ENCODE assay signal across 8 cellular contexts in genomic region chr14:93007225-93007997, GRCh38.
A peak's percentile ranks its signal among the peaks of the same experiment; 100 is the strongest.
DNase-seq lines count a peak whose midpoint lies in the region; ATAC-seq and TF ChIP-seq lines count a peak whose summit lies in the region.

No MANE protein-coding gene starts in this region.

- peaks cover 18 to 45% of the 10 kb centered on the region in 2 donors for H3K4me1 ChIP-seq in lung (ENCODE audit: control insufficient read depth in 2 of 2, insufficient read depth in 2 of 2, low read length in 2 of 2)

- H3K4me3 ChIP-seq in lung, result no peak overlapping the region

- no peaks in the 10 kb centered on the region for H3K36me3 Mint-ChIP-seq in brain
- H3K36me3 Mint-ChIP-seq in activated T-cell treated with anti-CD3 and anti-CD28 coated beads, Interleukin-2, amount 50 U/mL, for 4 hours (ENCODE audit: insufficient read depth), result peaks cover 2% of the 10 kb centered on the region
- H3K36me3 Mint-ChIP-seq in progenitor cell of endocrine pancreas (ENCODE audit: insufficient read depth), result no peaks in the 10 kb centered on the region
- H3K36me3 Mint-ChIP-seq in activated CD8-positive, alpha-beta T cell treated with anti-CD3 and anti-CD28 coated beads, Interleukin-2, amount 10 ng/mL, durations not matched to agents 7 days and 5 days (ENCODE audit: low read depth), result peaks cover 4% of the 10 kb centered on the region

- no peaks in the 10 kb centered on the region for H3K27me3 ChIP-seq in lung (ENCODE audit: control insufficient read depth, insufficient read depth)

- H3K9me3 ChIP-seq in lung (ENCODE audit: control insufficient read depth in 2 of 2, insufficient read depth in 1 of 2, low read length in 1 of 2), result no peaks in the 10 kb centered on the region

- H3K27ac ChIP-seq in lung (ENCODE audit: low read depth in 1 of 2, low read length in 1 of 2), result peak overlapping the region; percentile 17 to 75

- no peak for TF ChIP-seq CTCF in brain (conservative IDR thresholded peaks at IDR 0.05)
- TF ChIP-seq CTCF in lung (IDR thresholded peaks at IDR 0.05; ENCODE audit: control extremely low read depth, extremely low read depth), result no peak
- no peak for TF ChIP-seq CTCF in progenitor cell of endocrine pancreas (IDR thresholded peaks at IDR 0.05; ENCODE audit: unreplicated experiment)

- DNase-seq in AG08396 (ENCODE audit: low spot score) (peak; percentile 87), lung (ENCODE audit: low spot score) (peak; percentile 45), NCI-H774 (lab: John Stamatoyannopoulos, UW) (no peak), progenitor cell of endocrine pancreas (ENCODE audit: low spot score, unreplicated experiment) (no peak)
- no peak for DNase-seq in activated T-cell treated with anti-CD3 and anti-CD28 coated beads, Interleukin-2, amount 50 U/mL, for 4 hours
- no peak for DNase-seq in activated CD8-positive, alpha-beta T cell treated with anti-CD3 and anti-CD28 coated beads, Interleukin-2, amount 10 ng/mL, durations not matched to agents 7 days and 5 days

- ATAC-seq in HG03432 (IDR thresholded peaks at IDR 0.05; ENCODE audit: unreplicated experiment) (peak; percentile 69), lung (ENCODE audit: insufficient read depth, low FRiP score) (peak; percentile 46)
- ATAC-seq in activated T-cell treated with anti-CD3 and anti-CD28 coated beads, Interleukin-2, amount 50 U/mL, for 4 hours, result no peak
- ATAC-seq in activated CD8-positive, alpha-beta T cell treated with anti-CD3 and anti-CD28 coated beads, Interleukin-2, amount 10 ng/mL, durations not matched to agents 7 days and 5 days, result no peak

- H3K27ac Mint-ChIP-seq in brain (peak overlapping the region in 4 of 5 experiments; percentile 85 to 95 (median 92)), progenitor cell of endocrine pancreas (no peak overlapping the region)
- H3K27ac Mint-ChIP-seq in activated CD8-positive, alpha-beta T cell treated with anti-CD3 and anti-CD28 coated beads, Interleukin-2, amount 10 ng/mL, durations not matched to agents 7 days and 5 days, result no peak overlapping the region

- H3K27me3 Mint-ChIP-seq in brain, result peaks cover 3% of the 10 kb centered on the region
- H3K27me3 Mint-ChIP-seq in activated T-cell treated with anti-CD3 and anti-CD28 coated beads, Interleukin-2, amount 50 U/mL, for 4 hours (ENCODE audit: low read depth), result no peaks in the 10 kb centered on the region
- no peaks in the 10 kb centered on the region for H3K27me3 Mint-ChIP-seq in progenitor cell of endocrine pancreas
- no peaks in the 10 kb centered on the region for H3K27me3 Mint-ChIP-seq in activated CD8-positive, alpha-beta T cell treated with anti-CD3 and anti-CD28 coated beads, Interleukin-2, amount 10 ng/mL, durations not matched to agents 7 days and 5 days (ENCODE audit: low read depth)

- H3K4me1 Mint-ChIP-seq in brain (peaks cover 98% of the 10 kb centered on the region), progenitor cell of endocrine pancreas (ENCODE audit: low read depth) (peaks cover 15% of the 10 kb centered on the region)
- peaks cover 10% of the 10 kb centered on the region for H3K4me1 Mint-ChIP-seq in activated T-cell treated with anti-CD3 and anti-CD28 coated beads, Interleukin-2, amount 50 U/mL, for 4 hours (ENCODE audit: low read depth)
- H3K4me1 Mint-ChIP-seq in activated CD8-positive, alpha-beta T cell treated with anti-CD3 and anti-CD28 coated beads, Interleukin-2, amount 10 ng/mL, durations not matched to agents 7 days and 5 days (ENCODE audit: low read depth), result peaks cover 25% of the 10 kb centered on the region

- 78 to 82% methylated on average over 15 of the region's 15 CpGs for WGBS in lung, 2 donors

- POLR2A ChIA-PET in activated CD8-positive, alpha-beta T cell treated with anti-CD3 and anti-CD28 coated beads, Interleukin-2, amount 10 ng/mL, durations not matched to agents 7 days and 5 days (lab: Charles Lee), result no interaction called here

- H3K4me3 Mint-ChIP-seq in brain (no peak overlapping the region), progenitor cell of endocrine pancreas (ENCODE audit: low read depth) (no peak overlapping the region)
- H3K4me3 Mint-ChIP-seq in activated T-cell treated with anti-CD3 and anti-CD28 coated beads, Interleukin-2, amount 50 U/mL, for 4 hours, result no peak overlapping the region
- no peak overlapping the region for H3K4me3 Mint-ChIP-seq in activated CD8-positive, alpha-beta T cell treated with anti-CD3 and anti-CD28 coated beads, Interleukin-2, amount 10 ng/mL, durations not matched to agents 7 days and 5 days

- H3K36me3 ChIP-seq in lung (ENCODE audit: control insufficient read depth in 2 of 2, insufficient read depth in 2 of 2, low read length in 2 of 2), result peaks cover 0 to 2% of the 10 kb centered on the region in 2 donors

- H3K9me3 Mint-ChIP-seq in brain (no peaks in the 10 kb centered on the region), progenitor cell of endocrine pancreas (ENCODE audit: low read depth) (no peaks in the 10 kb centered on the region)
- no peaks in the 10 kb centered on the region for H3K9me3 Mint-ChIP-seq in activated T-cell treated with anti-CD3 and anti-CD28 coated beads, Interleukin-2, amount 50 U/mL, for 4 hours
- H3K9me3 Mint-ChIP-seq in activated CD8-positive, alpha-beta T cell treated with anti-CD3 and anti-CD28 coated beads, Interleukin-2, amount 10 ng/mL, durations not matched to agents 7 days and 5 days (ENCODE audit: insufficient read depth), result no peaks in the 10 kb centered on the region

- CTCF ChIA-PET in activated CD8-positive, alpha-beta T cell treated with anti-CD3 and anti-CD28 coated beads, Interleukin-2, amount 10 ng/mL, durations not matched to agents 7 days and 5 days (lab: Charles Lee), result no interaction called here

Comparison
In these comparisons a context has a peak if more than half of its experiments do, and no peak if none do; other contexts are left out.
1. DNase-seq: peak in AG08396 (single experiment) and lung (single experiment); none in activated T-cell treated with anti-CD3 and anti-CD28 coated beads, Interleukin-2, amount 50 U/mL, for 4 hours (single experiment), NCI-H774 (single experiment), progenitor cell of endocrine pancreas (single experiment) and activated CD8-positive, alpha-beta T cell treated with anti-CD3 and anti-CD28 coated beads, Interleukin-2, amount 10 ng/mL, durations not matched to agents 7 days and 5 days (single experiment).
2. ATAC-seq: peak in HG03432 (single experiment) and lung (single experiment); none in activated T-cell treated with anti-CD3 and anti-CD28 coated beads, Interleukin-2, amount 50 U/mL, for 4 hours (0 of 2) and activated CD8-positive, alpha-beta T cell treated with anti-CD3 and anti-CD28 coated beads, Interleukin-2, amount 10 ng/mL, durations not matched to agents 7 days and 5 days (single experiment).
3. H3K27ac Mint-ChIP-seq: peak in brain (4 of 5); none in progenitor cell of endocrine pancreas (single experiment) and activated CD8-positive, alpha-beta T cell treated with anti-CD3 and anti-CD28 coated beads, Interleukin-2, amount 10 ng/mL, durations not matched to agents 7 days and 5 days (single experiment).